In the genomic region with DNA sequence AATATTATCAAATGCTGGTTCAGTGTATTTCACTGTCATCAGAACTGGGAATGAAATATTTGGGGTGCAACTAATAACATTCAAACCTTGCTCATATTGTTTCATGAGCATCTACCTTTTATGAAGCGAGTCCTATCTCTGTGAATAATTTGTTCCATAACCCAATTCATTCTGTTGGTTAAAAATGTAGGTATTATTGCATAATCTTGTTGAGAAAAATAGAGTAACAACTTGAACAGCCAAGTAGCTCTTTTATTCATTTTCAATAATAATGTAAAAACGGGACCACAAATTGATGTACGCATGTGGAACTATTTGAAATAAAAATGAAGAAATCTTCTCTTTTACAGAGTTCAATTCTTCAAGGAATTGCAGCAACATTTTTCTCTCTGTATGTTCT, we compare ENCODE assay signal across 29 cellular contexts.
"Had no signal": no experiment of that assay in that cellular context is flagged by ENCODE, and none has a peak within 500 bp of the region (broad histone marks: within the 10 kb centered on the region; RNA-seq: fewer than 3 reads in every experiment).

No MANE protein-coding gene starts in this region.

- H3K9me3 ChIP-seq: stomach, suprapubic skin, testis, thoracic aorta, thyroid gland, tibial artery, transverse colon, upper lobe of left lung, upper lobe of right lung, uterus, vagina had no signal

- H3K27me3 Mint-ChIP-seq: stimulated activated memory B cell treated with anti-CD40 and anti-IgM and Interleukin-4, amounts not matched to agents 10 μg/mL and 1 μg/mL and 100 μg/mL, for 72 hours; type B pancreatic cell had no signal

- H3K27ac Mint-ChIP-seq: stimulated activated effector memory CD8-positive, alpha-beta T cell treated with anti-CD3 and anti-CD28 coated beads, Interleukin-12 subunit alpha, Interleukin-12 subunit beta, amount 100 ng/mL, for 72 hours; stimulated activated memory B cell treated with anti-CD40 and anti-IgM and Interleukin-4, amounts not matched to agents 10 μg/mL and 1 μg/mL and 100 μg/mL, for 72 hours; stimulated activated naive B cell treated with anti-CD40 and anti-IgM and Interleukin-4, amounts not matched to agents 10 μg/mL and 1 μg/mL and 100 μg/mL, for 72 hours; stimulated activated naive CD8-positive, alpha-beta T cell treated with anti-CD3 and anti-CD28 coated beads, Interleukin-15, amount 100 ng/mL, for 72 hours; stimulated activated naive CD8-positive, alpha-beta T cell treated with anti-CD3 and anti-CD28 coated beads, Interleukin-15, Interleukin-2, amounts not matched to agents 100 ng/mL and 50 ng/mL, for 24 hours; type B pancreatic cell had no signal

- H3K9me3 Mint-ChIP-seq: stimulated activated effector memory CD8-positive, alpha-beta T cell treated with anti-CD3 and anti-CD28 coated beads, Interleukin-12 subunit alpha, Interleukin-12 subunit beta, amount 100 ng/mL, for 72 hours; stimulated activated naive CD8-positive, alpha-beta T cell treated with anti-CD3 and anti-CD28 coated beads, Interleukin-15, amount 100 ng/mL, for 72 hours; type B pancreatic cell had no signal

- H3K36me3 Mint-ChIP-seq: stimulated activated memory B cell treated with anti-CD40 and anti-IgM and Interleukin-4, amounts not matched to agents 10 μg/mL and 1 μg/mL and 100 μg/mL, for 72 hours; type B pancreatic cell had no signal

- H3K27me3 ChIP-seq: stomach, suprapubic skin, testis, thyroid gland, tibial artery, tibial nerve, transverse colon, upper lobe of left lung, upper lobe of right lung, uterus, vagina had no signal

- DNase-seq: stimulated activated CD4-positive, alpha-beta T cell treated with anti-CD3 and anti-CD28 coated beads, Interleukin-2, amount 100 ng/mL, for 48 hours; stimulated activated CD4-positive, alpha-beta T cell treated with anti-CD3 and anti-CD28 coated beads, Interleukin-4, amount 100 ng/mL, for 1 hour; stimulated activated CD4-positive, alpha-beta T cell treated with anti-CD3 and anti-CD28 coated beads, Interleukin-4, amount 100 ng/mL, for 24 hours; stimulated activated CD4-positive, alpha-beta T cell treated with anti-CD3 and anti-CD28 coated beads, Interleukin-4, amount 100 ng/mL, for 4 hours; stimulated activated CD8-positive, alpha-beta memory T cell treated with anti-CD3 and anti-CD28 coated beads, Interleukin-4, amount 100 ng/mL, for 48 hours; stimulated activated naive B cell treated with anti-CD40 and anti-IgM and Interleukin-4, amounts not matched to agents 10 μg/mL and 1 μg/mL and 100 μg/mL, for 72 hours; stimulated activated naive CD4-positive, alpha-beta T cell; stimulated activated naive CD4-positive, alpha-beta T cell treated with Interleukin-2 at 50 U/mL for 16 hours; stimulated activated naive CD8-positive, alpha-beta T cell treated with anti-CD3 and anti-CD28 coated beads, Interleukin-15, amount 100 ng/mL, for 72 hours; stimulated activated naive CD8-positive, alpha-beta T cell treated with anti-CD3 and anti-CD28 coated beads, Interleukin-15, Interleukin-2, amounts not matched to agents 100 U/mL and 50 U/mL, for 24 hours; stomach; substantia nigra; testis; thyroid gland; tibial artery; transverse colon; trophoblast cell; upper lobe of left lung; upper lobe of right lung; uterus had no signal

- H3K4me3 Mint-ChIP-seq: stimulated activated effector memory CD8-positive, alpha-beta T cell treated with anti-CD3 and anti-CD28 coated beads, Interleukin-12 subunit alpha, Interleukin-12 subunit beta, amount 100 ng/mL, for 72 hours; stimulated activated memory B cell treated with anti-CD40 and anti-IgM and Interleukin-4, amounts not matched to agents 10 μg/mL and 1 μg/mL and 100 μg/mL, for 72 hours; stimulated activated naive B cell treated with anti-CD40 and anti-IgM and Interleukin-4, amounts not matched to agents 10 μg/mL and 1 μg/mL and 100 μg/mL, for 72 hours; stimulated activated naive CD8-positive, alpha-beta T cell treated with anti-CD3 and anti-CD28 coated beads, Interleukin-15, amount 100 ng/mL, for 72 hours; stimulated activated naive CD8-positive, alpha-beta T cell treated with anti-CD3 and anti-CD28 coated beads, Interleukin-15, Interleukin-2, amounts not matched to agents 100 ng/mL and 50 ng/mL, for 24 hours; type B pancreatic cell had no signal

- FAIRE-seq: urothelium cell line had no signal

- H3K4me1 ChIP-seq: stomach, suprapubic skin, testis, thyroid gland, tibial artery, transverse colon, upper lobe of left lung, upper lobe of right lung, uterus, vagina had no signal

- H3K36me3 ChIP-seq: stomach, suprapubic skin, thoracic aorta, thyroid gland, tibial artery, tibial nerve, transverse colon, upper lobe of left lung, upper lobe of right lung, uterus, vagina had no signal

- H3K4me3 ChIP-seq: stomach, suprapubic skin, testis, thoracic aorta, thyroid gland, tibial artery, tibial nerve, transverse colon, upper lobe of left lung, upper lobe of right lung, uterus, vagina had no signal

- ATAC-seq: stimulated activated effector memory CD8-positive, alpha-beta T cell treated with anti-CD3 and anti-CD28 coated beads, Interleukin-12 subunit alpha, Interleukin-12 subunit beta, amount 100 ng/mL, for 72 hours; stimulated activated memory B cell treated with anti-CD40 and anti-IgM and Interleukin-4, amounts not matched to agents 10 μg/mL and 1 μg/mL and 100 μg/mL, for 72 hours; stimulated activated naive B cell treated with anti-CD40 and anti-IgM and Interleukin-4, amounts not matched to agents 10 μg/mL and 1 μg/mL and 100 μg/mL, for 72 hours; stimulated activated naive CD8-positive, alpha-beta T cell treated with anti-CD3 and anti-CD28 coated beads, Interleukin-15, amount 100 ng/mL, for 72 hours; stimulated activated naive CD8-positive, alpha-beta T cell treated with anti-CD3 and anti-CD28 coated beads, Interleukin-15, Interleukin-2, amounts not matched to agents 100 U/mL and 50 U/mL, for 24 hours; upper lobe of right lung had no signal

- H3K27ac ChIP-seq: stomach, suprapubic skin, testis, thoracic aorta, thyroid gland, tibial artery, tibial nerve, transverse colon, upper lobe of left lung, upper lobe of right lung, uterus, vagina had no signal
